ENCODE assay signal across 14 cellular contexts in genomic region chr3:134602440-134602814, GRCh38. TPM values are rescaled to one million over a fixed set of nuclear protein-coding genes. Genes with fewer than 3 reads are reported as not detected.
A peak's percentile ranks its signal among the peaks of the same experiment; 100 is the strongest.
DNase-seq lines count a peak whose midpoint lies in the region; ATAC-seq and TF ChIP-seq lines count a peak whose summit lies in the region.
"Had no signal": no experiment of that assay in that cellular context is flagged by ENCODE, and none has a peak within 500 bp of the region (broad histone marks: within the 10 kb centered on the region; RNA-seq: fewer than 3 reads in every experiment).

No MANE protein-coding gene starts in this region.

- H3K9ac ChIP-seq in BLaER1 = no peak overlapping the region
- H3K9ac ChIP-seq in IMR-90 (ENCODE audit: low read depth, low read length) = no peak overlapping the region
- no peak overlapping the region for H3K9ac ChIP-seq in endodermal cell (ENCODE audit: extremely low read depth, low read length, poor library complexity, severe bottlenecking)

- no peaks in the 10 kb centered on the region for H3K36me3 Mint-ChIP-seq in endodermal cell (ENCODE audit: low read depth)

- DNase-seq in IMR-90 (no peak), endodermal cell (no peak), NCI-H526 treated with DMSO at 0.1 percent for 48 hours (lab: John Stamatoyannopoulos, UW) (no peak), stomach (no peak)
- DNase-seq: GDM1, Karpas-422, MG63, NCI-H510A had no signal

- no peak overlapping the region for H3K27ac ChIP-seq in BLaER1
- no peak overlapping the region for H3K27ac ChIP-seq in IMR-90 (ENCODE audit: insufficient read depth, low read length)
- peak overlapping the region; percentile 42 for H3K27ac ChIP-seq in endodermal cell (ENCODE audit: low read depth, low read length)
- H3K27ac ChIP-seq in neutrophil = peak overlapping the region; percentile 99
- H3K27ac ChIP-seq in stomach = no peak overlapping the region
- H3K27ac ChIP-seq: A549, C4-2B had no signal

- H4K8ac ChIP-seq in IMR-90 (ENCODE audit: low read depth in 2 of 2, low read length in 2 of 2) = no peak overlapping the region

- intact Hi-C loops in IMR-90 (cut with micrococcal nuclease) = loop anchor here (5.0 kb wide), 1 partner anchor 900 kb away; no protein-coding TSS in a partner anchor
- intact Hi-C loops in stomach (cut with DNase I; ENCODE audit: low total_unique reads) = no loop called here

- H4K5ac ChIP-seq in IMR-90 (ENCODE audit: low read depth, low read length) = no peak overlapping the region

- TF ChIP-seq POLR2A in IMR-90 (IDR thresholded peaks at IDR 0.05; ENCODE audit: low read depth, low read length) (no peak), stomach (IDR thresholded peaks at IDR 0.05) (no peak)

- no peaks in the 10 kb centered on the region for H3K27me3 ChIP-seq in BLaER1
- peaks cover 22% of the 10 kb centered on the region for H3K27me3 ChIP-seq in IMR-90 (ENCODE audit: control insufficient read depth, insufficient read depth, low read length)
- peaks cover 27% of the 10 kb centered on the region for H3K27me3 ChIP-seq in endodermal cell (ENCODE audit: control insufficient read depth, insufficient read depth, low read length, poor library complexity, severe bottlenecking)
- H3K27me3 ChIP-seq in neutrophil = no peaks in the 10 kb centered on the region
- H3K27me3 ChIP-seq in stomach = no peaks in the 10 kb centered on the region
- H3K27me3 ChIP-seq: MG63 had no signal

- H3K14ac ChIP-seq in IMR-90 (replicated peaks; ENCODE audit: low read depth, low read length) = no peak overlapping the region

- no TSS peak for BruUV-seq in IMR-90 (replicated peaks; lab: Mats Ljungman, UMichigan)

- ATAC-seq in IMR-90 (ENCODE audit: low read depth) (peak; percentile 2; the same call in 1 of the 2 replicates), GM18517 (IDR thresholded peaks at IDR 0.05; ENCODE audit: unreplicated experiment) (no peak)
- ATAC-seq: GM12878 had no signal

- in situ Hi-C loops in IMR-90 (cut with MboI; ENCODE audit: low sequenced_read_pairs) = loop anchor here (5.0 to 10.0 kb wide), 2 partner anchors 155 to 1292 kb away; no protein-coding TSS in a partner anchor

- no peak overlapping the region for H2BK15ac ChIP-seq in IMR-90 (ENCODE audit: low read depth, low read length)

- CTCF ChIA-PET in IMR-90 (lab: Yijun Ruan, JAX) = no interaction called here

- POLR2A ChIA-PET in IMR-90 (lab: Charles Lee; ENCODE audit: unreplicated experiment) = no interaction called here

- no peak overlapping the region for H2AK5ac ChIP-seq in IMR-90 (ENCODE audit: low read depth, low read length)

- no peaks in the 10 kb centered on the region for H3K79me1 ChIP-seq in IMR-90 (ENCODE audit: low read depth in 1 of 2, low read length in 2 of 2)

- dilution Hi-C loops in IMR-90 (cut with HindIII; ENCODE audit: low sequenced_read_pairs, unreplicated experiment) = no loop called here

- peaks cover 3% of the 10 kb centered on the region; the same call in 1 of the 2 replicates for H3K9me1 ChIP-seq in IMR-90 (ENCODE audit: insufficient read depth, low read length)

- H3K4me2 ChIP-seq in BLaER1 = 0 out of 2 replicates have a peak overlapping the region, but pooled peaks have one; percentile 47
- no peak overlapping the region; the same call in 1 of the 2 replicates for H3K4me2 ChIP-seq in IMR-90 (ENCODE audit: low read depth, low read length)
- H3K4me2 ChIP-seq: A549 had no signal

- no peak for TF ChIP-seq RAD21 in IMR-90 (IDR thresholded peaks at IDR 0.05; ENCODE audit: low read length)

- H3K4me1 Mint-ChIP-seq in endodermal cell = peaks cover 4% of the 10 kb centered on the region

- WGBS in IMR-90 (ENCODE audit: extremely low coverage in 2 of 2, insufficient read length in 1 of 2), 2 experiments = no CpG with 5 or more reads among the region's 6 CpGs
- 74 to 75% methylated on average over 5 to 6 of the region's 6 CpGs for WGBS in endodermal cell (ENCODE audit: insufficient coverage in 1 of 2, insufficient read length in 1 of 2), 2 experiments
- WGBS in stomach, 5 donors = 55 to 66% (median 62%) methylated on average over 5 to 6 of the region's 6 CpGs

- no peak for TF ChIP-seq EP300 in stomach (IDR thresholded peaks at IDR 0.05)

- H3K4me3 ChIP-seq in BLaER1 (no peak overlapping the region), IMR-90 (ENCODE audit: insufficient read depth, low read depth, low read length) (no peak overlapping the region), endodermal cell (ENCODE audit: low read length) (no peak overlapping the region), neutrophil (ENCODE audit: low read depth in 1 of 2, low read length in 1 of 2) (peak overlapping the region in 1 of 2 experiments; percentile 19), stomach (no peak overlapping the region)
- H3K4me3 ChIP-seq: A549, GM12878, MG63 had no signal

- peaks cover 6% of the 10 kb centered on the region; the same call in 1 of the 2 replicates for H4K20me1 ChIP-seq in BLaER1
- H4K20me1 ChIP-seq in IMR-90 (ENCODE audit: insufficient read depth, low read length) = no peaks in the 10 kb centered on the region

- H4K91ac ChIP-seq in IMR-90 (ENCODE audit: insufficient read depth, low read depth, low read length) = no peak overlapping the region

- TF ChIP-seq CTCF in IMR-90 (conservative IDR thresholded peaks at IDR 0.05; ENCODE audit: low read depth, low read length) (no peak), endodermal cell (conservative IDR thresholded peaks at IDR 0.05) (no peak), neutrophil (IDR thresholded peaks at IDR 0.05) (no peak), stomach (IDR thresholded peaks at IDR 0.05) (no peak)

- no peak overlapping the region for H2AK9ac ChIP-seq in IMR-90 (replicated peaks; ENCODE audit: low read depth, low read length, poor library complexity)

- H3K4me3 Mint-ChIP-seq in endodermal cell = no peak overlapping the region

- H3K9me3 Mint-ChIP-seq in endodermal cell = no peaks in the 10 kb centered on the region

- no peaks in the 10 kb centered on the region for H3K9me3 ChIP-seq in BLaER1
- no peaks in the 10 kb centered on the region for H3K9me3 ChIP-seq in IMR-90 (ENCODE audit: control insufficient read depth, insufficient read depth, low read length)
- H3K9me3 ChIP-seq in endodermal cell (ENCODE audit: control insufficient read depth, low read length) = no peaks in the 10 kb centered on the region
- no peaks in the 10 kb centered on the region for H3K9me3 ChIP-seq in neutrophil
- no peaks in the 10 kb centered on the region for H3K9me3 ChIP-seq in stomach
- H3K9me3 ChIP-seq: A549, MG63 had no signal

- no peak overlapping the region for H3K18ac ChIP-seq in IMR-90 (ENCODE audit: low read depth, low read length)

- H3K56ac ChIP-seq in IMR-90 (ENCODE audit: extremely low read depth, insufficient read depth, low read length) = no peak overlapping the region

- no peak overlapping the region for H3K27ac Mint-ChIP-seq in endodermal cell

- H3K23ac ChIP-seq in IMR-90 (ENCODE audit: low read depth, low read length) = no peak overlapping the region

- H2BK5ac ChIP-seq in IMR-90 (ENCODE audit: low read depth, low read length, poor library complexity, severe bottlenecking) = no peak overlapping the region

- H2BK20ac ChIP-seq in IMR-90 (ENCODE audit: low read depth, low read length) = no peak overlapping the region

- peaks cover 52% of the 10 kb centered on the region for H3K4me1 ChIP-seq in BLaER1
- H3K4me1 ChIP-seq in IMR-90 (ENCODE audit: control insufficient read depth, insufficient read depth, low read length) = peaks cover 3% of the 10 kb centered on the region; the same call in 1 of the 2 replicates
- peaks cover 5% of the 10 kb centered on the region for H3K4me1 ChIP-seq in endodermal cell (ENCODE audit: control insufficient read depth, insufficient read depth, low read length)
- peaks cover 92 to 93% of the 10 kb centered on the region in 2 experiments for H3K4me1 ChIP-seq in neutrophil (ENCODE audit: control insufficient read depth in 1 of 2, insufficient read depth in 1 of 2, low read depth in 1 of 2, low read length in 1 of 2)
- H3K4me1 ChIP-seq in stomach = peaks cover 0 to 27% (median 12%) of the 10 kb centered on the region in 4 donors
- H3K4me1 ChIP-seq: A549 had no signal

- H3K27me3 Mint-ChIP-seq in endodermal cell (ENCODE audit: insufficient read depth) = peaks cover 51% of the 10 kb centered on the region

- no peak overlapping the region for H3K4ac ChIP-seq in IMR-90 (ENCODE audit: low read depth, low read length)

- H3K36me3 ChIP-seq in BLaER1 (no peaks in the 10 kb centered on the region), IMR-90 (ENCODE audit: control insufficient read depth, insufficient read depth, low read length) (no peaks in the 10 kb centered on the region), endodermal cell (ENCODE audit: control insufficient read depth, insufficient read depth, low read length) (no peaks in the 10 kb centered on the region), neutrophil (peaks cover 64% of the 10 kb centered on the region), stomach (peaks cover 0 to 12% (median 0%) of the 10 kb centered on the region in 4 donors)
- H3K36me3 ChIP-seq: MG63 had no signal

- no peak overlapping the region for H2BK120ac ChIP-seq in IMR-90 (ENCODE audit: low read depth, low read length)

- H2AFZ ChIP-seq in IMR-90 (replicated peaks; ENCODE audit: low read length, poor library complexity) = no peak overlapping the region

TF ChIP-seq in IMR-90, 13 proteins besides CTCF, POLR2A, EP300 and RAD21 (continues in another document):
- TF ChIP-seq CEBPB (IDR thresholded peaks at IDR 0.05; ENCODE audit: low read depth, low read length) (no peak), ELK1 (IDR thresholded peaks at IDR 0.05; ENCODE audit: borderline replicate concordance, low read depth, low read length) (no peak), NFE2L2 (IDR thresholded peaks at IDR 0.05; ENCODE audit: low read depth, low read length) (no peak), RFX5 (IDR thresholded peaks at IDR 0.05; ENCODE audit: low read depth, low read length) (no peak), MAFK (IDR thresholded peaks at IDR 0.05; ENCODE audit: low read depth, low read length) (no peak), RCOR1 (IDR thresholded peaks at IDR 0.05; ENCODE audit: insufficient replicate concordance, low read length) (no peak)

RNA-seq across cellular contexts. Expression of gene KY, which starts 48.4 kb away (rescaled TPM):
- under 0.01 TPM in 2 replicates for total RNA-seq in IMR-90 (2012; rRNA removed)
- 0.04 and 0.09 TPM in 2 replicates for polyA plus RNA-seq in IMR-90 (2012; rRNA removed)
- polyA plus RNA-seq in IMR-90 (2012; cell fraction: cytosol; rRNA removed) = 0.02 TPM in 2 replicates
- 0.02 and 0.04 TPM in 2 replicates for polyA plus RNA-seq in IMR-90 (2012; cell fraction: nucleus; rRNA removed; ENCODE audit: low replicate concordance)
- not detected for total RNA-seq in endodermal cell
- polyA plus RNA-seq in endodermal cell (2013, experiment 1 of 2) = 0.14 TPM
- not detected for polyA plus RNA-seq in endodermal cell (2013, experiment 2 of 2)
- total RNA-seq in stomach = 1 to 10 TPM in 1 of 5 donors, under 1 TPM in 1, not detected in 3; 0.55 to 3.6 TPM
- polyA plus RNA-seq in stomach = under 1 TPM; 0.12 to 0.31 (median 0.25) TPM
- total RNA-seq: GM12878 had no signal

Comparison
In these comparisons a context has a peak if more than half of its experiments do, and no peak if none do; other contexts are left out.
1. H3K27ac ChIP-seq: peak in endodermal cell (single experiment) and neutrophil (single experiment); none in BLaER1 (single experiment), IMR-90 (single experiment) and stomach (0 of 5).